ENCODE assay signal across 23 cellular contexts in genomic region chr2:102359527-102359926, GRCh38. TPM values are rescaled to one million over a fixed set of nuclear protein-coding genes. Genes with fewer than 3 reads are reported as not detected.
A peak's percentile ranks its signal among the peaks of the same experiment; 100 is the strongest.
DNase-seq lines count a peak whose midpoint lies in the region; ATAC-seq, FAIRE-seq and TF ChIP-seq lines count a peak whose summit lies in the region.
"Had no signal": no experiment of that assay in that cellular context is flagged by ENCODE, and none has a peak within 500 bp of the region (broad histone marks: within the 10 kb centered on the region; RNA-seq: fewer than 3 reads in every experiment).

No MANE protein-coding gene starts in this region.

- H2BK15ac ChIP-seq in neuronal stem cell (ENCODE audit: low read length), result no peak overlapping the region

- peaks cover 41% of the 10 kb centered on the region for H3K36me3 Mint-ChIP-seq in stimulated activated effector memory CD8-positive, alpha-beta T cell treated with anti-CD3 and anti-CD28 coated beads, Interleukin-12 subunit alpha, Interleukin-12 subunit beta, amount 100 ng/mL, for 72 hours

- H3K18ac ChIP-seq in neuronal stem cell (ENCODE audit: low read length), result no peak overlapping the region

- H3K79me1 ChIP-seq in neuronal stem cell (ENCODE audit: low read depth, low read length), result peaks cover 2% of the 10 kb centered on the region

- no peak overlapping the region for H3K4me2 ChIP-seq in HepG2 (ENCODE audit: low read depth, low read length)
- H3K4me2 ChIP-seq in neuronal stem cell (ENCODE audit: insufficient read depth, low read length, poor library complexity, severe bottlenecking), result no peak overlapping the region
- H3K4me2 ChIP-seq: GM23338, KMS-11 had no signal

- ATAC-seq in HepG2 (no peak), right lobe of liver (no peak), RWPE2 (ENCODE audit: low read depth) (peak; percentile 37; the same call in 1 of the 3 replicates), GM19467 (IDR thresholded peaks at IDR 0.05; ENCODE audit: unreplicated experiment) (no peak)
- no peak for ATAC-seq in stimulated activated effector memory CD8-positive, alpha-beta T cell treated with anti-CD3 and anti-CD28 coated beads, Interleukin-12 subunit alpha, Interleukin-12 subunit beta, amount 100 ng/mL, for 72 hours
- ATAC-seq: GM23338 had no signal

- no peak overlapping the region for H4K91ac ChIP-seq in neuronal stem cell (ENCODE audit: low read depth, low read length, poor library complexity)

- no peak overlapping the region for H2BK120ac ChIP-seq in neuronal stem cell (ENCODE audit: low read depth, low read length)

- no peak overlapping the region for H2AFZ ChIP-seq in HepG2 (ENCODE audit: low read length)
- H2AFZ ChIP-seq in neuronal stem cell (ENCODE audit: low read length), result no peak overlapping the region
- H2AFZ ChIP-seq: GM23338, hepatocyte had no signal

- H3K9me3 ChIP-seq in HepG2 (ENCODE audit: low read length), result no peaks in the 10 kb centered on the region
- H3K9me3 ChIP-seq in right lobe of liver, result no peaks in the 10 kb centered on the region
- H3K9me3 ChIP-seq in RWPE2 (ENCODE audit: severe bottlenecking), result no peaks in the 10 kb centered on the region
- H3K9me3 ChIP-seq in neuronal stem cell (replicated peaks in 1 of 2; ENCODE audit: control insufficient read depth in 2 of 2, insufficient read depth in 1 of 2, low read depth in 1 of 2, low read length in 2 of 2), result no peaks in the 10 kb centered on the region

- H3K4me1 ChIP-seq in HepG2 (ENCODE audit: insufficient read depth, low read length) (peaks cover 10% of the 10 kb centered on the region), right lobe of liver (peaks cover 0 to 7% (median 0%) of the 10 kb centered on the region in 4 donors), RWPE2 (ENCODE audit: insufficient read depth, poor library complexity, severe bottlenecking) (peaks cover 4% of the 10 kb centered on the region), neuronal stem cell (ENCODE audit: control insufficient read depth in 2 of 2, insufficient read depth in 1 of 2, low read depth in 1 of 2, low read length in 2 of 2) (no peaks in the 10 kb centered on the region)

- H3K36me3 ChIP-seq in HepG2 (replicated peaks in 1 of 2; ENCODE audit: control insufficient read depth in 1 of 2, insufficient read depth in 2 of 2, low read length in 2 of 2), result no peaks in the 10 kb centered on the region
- H3K36me3 ChIP-seq in right lobe of liver, result no peaks in the 10 kb centered on the region
- H3K36me3 ChIP-seq in RWPE2 (ENCODE audit: low read depth), result no peaks in the 10 kb centered on the region
- no peaks in the 10 kb centered on the region for H3K36me3 ChIP-seq in neuronal stem cell (replicated peaks in 1 of 2; ENCODE audit: control insufficient read depth in 2 of 2, insufficient read depth in 2 of 2, low read length in 2 of 2)

- H3K9me3 Mint-ChIP-seq in stimulated activated effector memory CD8-positive, alpha-beta T cell treated with anti-CD3 and anti-CD28 coated beads, Interleukin-12 subunit alpha, Interleukin-12 subunit beta, amount 100 ng/mL, for 72 hours, result peaks cover 3% of the 10 kb centered on the region
- H3K9me3 Mint-ChIP-seq: dendritic cell treated with granulocyte-macrophage colony-stimulating factor and Interleukin-4, amounts not matched to agents 40 ng/mL and 50 ng/mL, for 4 days had no signal

- WGBS in HepG2 (ENCODE audit: low lambda C conversion rate), result 22% methylated on average over 3 of the region's 3 CpGs
- WGBS in right lobe of liver (ENCODE audit: insufficient coverage, low coverage, low lambda C conversion rate, missing lambda C conversion rate), result 80% methylated on average over 3 of the region's 3 CpGs
- no CpG with 5 or more reads among the region's 3 CpGs for WGBS in neuronal stem cell (ENCODE audit: extremely low coverage in 2 of 2, insufficient read length in 2 of 2, insufficient replicate concordance in 1 of 2), 2 donors

- no peak overlapping the region for H3K23ac ChIP-seq in neuronal stem cell (ENCODE audit: low read depth, low read length, poor library complexity)

- H3K4me3 Mint-ChIP-seq in stimulated activated effector memory CD8-positive, alpha-beta T cell treated with anti-CD3 and anti-CD28 coated beads, Interleukin-12 subunit alpha, Interleukin-12 subunit beta, amount 100 ng/mL, for 72 hours, result peak overlapping the region; percentile 97
- H3K4me3 Mint-ChIP-seq: dendritic cell treated with granulocyte-macrophage colony-stimulating factor and Interleukin-4, amounts not matched to agents 40 ng/mL and 50 ng/mL, for 4 days; GM23338 had no signal

- TF ChIP-seq POLR2A in HepG2 (IDR thresholded peaks at IDR 0.05; ENCODE audit: insufficient read depth in 1 of 2, low read depth in 2 of 2, low read length in 2 of 2), result no peak
- no peak for TF ChIP-seq POLR2A in right lobe of liver (IDR thresholded peaks at IDR 0.05)

- TF ChIP-seq CTCF in HepG2 (CRISPR knock-in tag; IDR thresholded peaks at IDR 0.05) (no peak), right lobe of liver (IDR thresholded peaks at IDR 0.05) (no peak), RWPE2 (IDR thresholded peaks at IDR 0.05; ENCODE audit: poor library complexity, severe bottlenecking) (no peak), choroid plexus epithelial cell (conservative IDR thresholded peaks at IDR 0.05; ENCODE audit: low read depth, low read length) (no peak)

- DNase-seq in HepG2 (ENCODE audit: low spot score) (no peak), right lobe of liver (no peak), RWPE2 (ENCODE audit: low spot score) (no peak), choroid plexus epithelial cell (ENCODE audit: low read depth) (peak; percentile 42), neuronal stem cell (ENCODE audit: low spot score) (no peak)
- no peak for DNase-seq in stimulated activated effector memory CD8-positive, alpha-beta T cell treated with anti-CD3 and anti-CD28 coated beads, Interleukin-12 subunit alpha, Interleukin-12 subunit beta, amount 100 ng/mL, for 72 hours (ENCODE audit: low spot score in 2 of 2)
- DNase-seq in activated CD8-positive, alpha-beta memory T cell treated with anti-CD3 and anti-CD28 coated beads for 24 hours, result no peak
- DNase-seq: DMS79; foreskin melanocyte; NCI-H2029 treated with DMSO at 0.1 percent for 48 hours; NK-92 treated with Interleukin-12 subunit alpha and Interleukin-12 subunit beta, amount 100 ng/mL, for 24 hours; RPMI8226; stimulated activated CD4-positive, alpha-beta T cell treated with anti-CD3 and anti-CD28 coated beads, Interleukin-4, amount 100 ng/mL, for 4 hours had no signal

- no peaks in the 10 kb centered on the region for H3K79me2 ChIP-seq in HepG2 (ENCODE audit: insufficient read depth, low read length)
- H3K79me2 ChIP-seq: hepatocyte had no signal

- no peak overlapping the region for H3K27ac Mint-ChIP-seq in stimulated activated effector memory CD8-positive, alpha-beta T cell treated with anti-CD3 and anti-CD28 coated beads, Interleukin-12 subunit alpha, Interleukin-12 subunit beta, amount 100 ng/mL, for 72 hours
- H3K27ac Mint-ChIP-seq: dendritic cell treated with granulocyte-macrophage colony-stimulating factor and Interleukin-4, amounts not matched to agents 40 ng/mL and 50 ng/mL, for 4 days; GM23338 had no signal

- no peak overlapping the region for H2AK5ac ChIP-seq in neuronal stem cell (ENCODE audit: low read depth, low read length)

- H3K27me3 ChIP-seq in HepG2 (ENCODE audit: control insufficient read depth in 1 of 2, insufficient read depth in 2 of 2, low read length in 2 of 2), result peaks cover 2 to 18% of the 10 kb centered on the region in 2 experiments; a peak in 4 of 5 replicates
- H3K27me3 ChIP-seq in right lobe of liver, result no peaks in the 10 kb centered on the region
- no peaks in the 10 kb centered on the region for H3K27me3 ChIP-seq in RWPE2 (ENCODE audit: insufficient read depth, poor library complexity, severe bottlenecking)
- H3K27me3 ChIP-seq in neuronal stem cell (ENCODE audit: control insufficient read depth in 3 of 3, insufficient read depth in 3 of 3, low read depth in 1 of 3, low read length in 3 of 3), result peaks cover 0 to 22% (median 12%) of the 10 kb centered on the region in 3 experiments

- H2BK12ac ChIP-seq in neuronal stem cell (ENCODE audit: low read length), result no peak overlapping the region

- in situ Hi-C loops in HepG2 (cut with HindIII; ENCODE audit: extremely low pct_ligation_motif_present, low pct_unique_long_range_greater_than_20kb), result loop anchor here (5.0 to 10.0 kb wide), 2 partner anchors 107 to 365 kb away; partner anchors contain the start of gene IL1R2

- H3K4me1 Mint-ChIP-seq in stimulated activated effector memory CD8-positive, alpha-beta T cell treated with anti-CD3 and anti-CD28 coated beads, Interleukin-12 subunit alpha, Interleukin-12 subunit beta, amount 100 ng/mL, for 72 hours, result peaks cover 73% of the 10 kb centered on the region

- H2BK5ac ChIP-seq in neuronal stem cell (ENCODE audit: low read length), result no peak overlapping the region

- H3K27ac ChIP-seq in HepG2 (ENCODE audit: extremely low read length, insufficient read depth, low read length) (no peak overlapping the region), right lobe of liver (no peak overlapping the region), RWPE2 (ENCODE audit: poor library complexity, severe bottlenecking) (no peak overlapping the region), neuronal stem cell (replicated peaks; ENCODE audit: low read length) (no peak overlapping the region)
- H3K27ac ChIP-seq: hepatocyte, KMS-11 had no signal

- POLR2A ChIA-PET in HepG2 (lab: Yijun Ruan, JAX), result no interaction called here

- no peaks in the 10 kb centered on the region for H4K20me1 ChIP-seq in HepG2 (ENCODE audit: insufficient read depth, low read length)

- CTCF ChIA-PET in HepG2 (lab: Yijun Ruan, JAX; ENCODE audit: low intra/inter-chr PET ratio, low total read pairs), result no interaction called here

- no peak for TF ChIP-seq RAD21 in HepG2 (CRISPR knock-in tag; IDR thresholded peaks at IDR 0.05)

- no peak for FAIRE-seq in HepG2 (lab: Jason Lieb, UNC)
- FAIRE-seq: endothelial cell of umbilical vein, GM12892, islet of Langerhans, TTC549 had no signal

- H3K14ac ChIP-seq in neuronal stem cell (ENCODE audit: low read length), result no peak overlapping the region

- intact Hi-C loops in HepG2 (cut with micrococcal nuclease; ENCODE audit: unreplicated experiment), result loop anchor here (5.0 to 10.0 kb wide), 3 partner anchors 332 to 475 kb away; no protein-coding TSS in a partner anchor
- intact Hi-C loops in right lobe of liver (cut with DNase I), result no loop called here

- no peak overlapping the region for H3K4ac ChIP-seq in neuronal stem cell (ENCODE audit: low read length)

- BruUV-seq in HepG2 (replicated peaks; lab: Mats Ljungman, UMichigan), result no TSS peak

- no peak for TF ChIP-seq EP300 in HepG2 (IDR thresholded peaks at IDR 0.05; ENCODE audit: low read depth in 2 of 2, low read length in 2 of 2)
- no peak for TF ChIP-seq EP300 in HepG2 (CRISPR knock-in tag; IDR thresholded peaks at IDR 0.05; ENCODE audit: borderline replicate concordance)

- no peak overlapping the region for H3K9ac ChIP-seq in HepG2 (ENCODE audit: insufficient read depth, low read depth, low read length)
- no peak overlapping the region for H3K9ac ChIP-seq in neuronal stem cell (ENCODE audit: low read depth, low read length, poor library complexity)
- H3K9ac ChIP-seq: KMS-11 had no signal

- H3K4me3 ChIP-seq in HepG2 (replicated peaks in 1 of 3; ENCODE audit: insufficient read depth in 1 of 3, low read depth in 2 of 3, low read length in 3 of 3) (no peak overlapping the region), right lobe of liver (no peak overlapping the region), RWPE2 (ENCODE audit: severe bottlenecking) (no peak overlapping the region), choroid plexus epithelial cell (ENCODE audit: low read depth, low read length) (no peak overlapping the region), neuronal stem cell (ENCODE audit: low read length in 2 of 2) (no peak overlapping the region)
- H3K4me3 ChIP-seq: GM23338, hepatocyte, lung had no signal

- no peak overlapping the region for H4K8ac ChIP-seq in neuronal stem cell (ENCODE audit: low read depth, low read length)

RNA-seq across cellular contexts. Expression of gene IL18R1, which starts 3.9 kb away (rescaled TPM):
- total RNA-seq in HepG2 (2016; rRNA removed; fragmentation: Illumina TruSeq; extraction: Trizol), result 0.04 TPM in 1 of 2 replicates, not detected in the other
- not detected in 2 replicates for total RNA-seq in HepG2 (2016; cell fraction: cytosol; rRNA removed; fragmentation: Illumina TruSeq; extraction: Trizol; ENCODE audit: low read depth)
- 0.28 TPM in 1 of 2 replicates, not detected in the other for total RNA-seq in HepG2 (2016; cell fraction: insoluble cytoplasmic fraction; rRNA removed; fragmentation: Illumina TruSeq; extraction: Trizol)
- total RNA-seq in HepG2 (2016; cell fraction: membrane; rRNA removed; fragmentation: Illumina TruSeq; extraction: Trizol), result 0.09 TPM in 1 of 2 replicates, not detected in the other
- 0.25 TPM in 1 of 2 replicates, not detected in the other for total RNA-seq in HepG2 (2016; cell fraction: nucleus; rRNA removed; fragmentation: Illumina TruSeq; extraction: Trizol)
- polyA plus RNA-seq in HepG2 (2011; rRNA removed), result 0.01 and 0.08 TPM in 2 replicates
- 0.09 TPM in 2 replicates for polyA plus RNA-seq in HepG2 (2011; cell fraction: cytosol; rRNA removed)
- 0.17 TPM in 1 of 2 replicates, not detected in the other for polyA plus RNA-seq in HepG2 (2011; cell fraction: nucleus; rRNA removed)
- 0.20 TPM in 1 of 2 replicates, not detected in the other for polyA plus RNA-seq in HepG2 (2012)
- 0.05 TPM in 1 of 2 replicates, not detected in the other for polyA plus RNA-seq in HepG2 (2016; cell fraction: cytosol; fragmentation: Illumina TruSeq; extraction: Trizol; ENCODE audit: low read depth)
- polyA plus RNA-seq in HepG2 (2016; cell fraction: insoluble cytoplasmic fraction; fragmentation: Illumina TruSeq; extraction: Trizol; ENCODE audit: low read depth), result 0.35 TPM in 1 of 2 replicates, not detected in the other
- 0.15 TPM in 1 of 2 replicates, not detected in the other for polyA plus RNA-seq in HepG2 (2016; cell fraction: membrane; fragmentation: Illumina TruSeq; extraction: Trizol; ENCODE audit: low read depth)
- 0.79 TPM in 1 of 2 replicates, not detected in the other for polyA plus RNA-seq in HepG2 (2016; cell fraction: nucleus; fragmentation: Illumina TruSeq; extraction: Trizol; ENCODE audit: insufficient read depth, low read depth)
- 0.20 and 1.2 TPM in 2 replicates for polyA minus RNA-seq in HepG2 (2011; rRNA and poly(A)+ RNA removed; ENCODE audit: low replicate concordance)
- not detected in 2 replicates for polyA minus RNA-seq in HepG2 (2011; cell fraction: cytosol; rRNA and poly(A)+ RNA removed)
- polyA minus RNA-seq in HepG2 (2011; cell fraction: nucleus; rRNA and poly(A)+ RNA removed), result 0.12 and 1.4 TPM in 2 replicates
- 10 to 100 TPM in 2 of 6 experiments, 1 to 10 TPM in 4; 5.5 to 11.2 (median 8.1) TPM for total RNA-seq in right lobe of liver
- 0.01 TPM for polyA plus RNA-seq in neuronal stem cell (2013, experiment 1 of 2)
- 0.03 TPM for polyA plus RNA-seq in neuronal stem cell (2013, experiment 2 of 2)

RNA-seq across cellular contexts. Expression of gene IL1RL1, which starts 48.2 kb away (rescaled TPM):
- total RNA-seq in HepG2 (2016; rRNA removed; fragmentation: Illumina TruSeq; extraction: Trizol), result 0.02 and 0.06 TPM in 2 replicates
- not detected in 2 replicates for total RNA-seq in HepG2 (2016; cell fraction: cytosol; rRNA removed; fragmentation: Illumina TruSeq; extraction: Trizol; ENCODE audit: low read depth)
- total RNA-seq in HepG2 (2016; cell fraction: insoluble cytoplasmic fraction; rRNA removed; fragmentation: Illumina TruSeq; extraction: Trizol), result not detected in 2 replicates
- total RNA-seq in HepG2 (2016; cell fraction: membrane; rRNA removed; fragmentation: Illumina TruSeq; extraction: Trizol), result not detected in 2 replicates
- total RNA-seq in HepG2 (2016; cell fraction: nucleus; rRNA removed; fragmentation: Illumina TruSeq; extraction: Trizol), result not detected in 2 replicates
- polyA plus RNA-seq in HepG2 (2011; rRNA removed), result 0.03 and 0.04 TPM in 2 replicates
- 0.03 TPM in 1 of 2 replicates, not detected in the other for polyA plus RNA-seq in HepG2 (2011; cell fraction: cytosol; rRNA removed)
- 0.07 TPM in 1 of 2 replicates, not detected in the other for polyA plus RNA-seq in HepG2 (2011; cell fraction: nucleus; rRNA removed)
- not detected in 2 replicates for polyA plus RNA-seq in HepG2 (2012)
- polyA plus RNA-seq in HepG2 (2016; cell fraction: cytosol; fragmentation: Illumina TruSeq; extraction: Trizol; ENCODE audit: low read depth), result 0.09 TPM in 1 of 2 replicates, not detected in the other
- not detected in 2 replicates for polyA plus RNA-seq in HepG2 (2016; cell fraction: insoluble cytoplasmic fraction; fragmentation: Illumina TruSeq; extraction: Trizol; ENCODE audit: low read depth)
- not detected in 2 replicates for polyA plus RNA-seq in HepG2 (2016; cell fraction: membrane; fragmentation: Illumina TruSeq; extraction: Trizol; ENCODE audit: low read depth)
- polyA plus RNA-seq in HepG2 (2016; cell fraction: nucleus; fragmentation: Illumina TruSeq; extraction: Trizol; ENCODE audit: insufficient read depth, low read depth), result not detected in 2 replicates
- polyA minus RNA-seq in HepG2 (2011; rRNA and poly(A)+ RNA removed; ENCODE audit: low replicate concordance), result 0.72 TPM in 1 of 2 replicates, not detected in the other
- not detected in 2 replicates for polyA minus RNA-seq in HepG2 (2011; cell fraction: cytosol; rRNA and poly(A)+ RNA removed)
- polyA minus RNA-seq in HepG2 (2011; cell fraction: nucleus; rRNA and poly(A)+ RNA removed), result 0.12 and 0.13 TPM in 2 replicates
- 10 to 100 TPM in 2 of 6 experiments, 1 to 10 TPM in 4; 2.0 to 18.0 (median 4.2) TPM for total RNA-seq in right lobe of liver
- not detected for polyA plus RNA-seq in neuronal stem cell (2013, experiment 1 of 2)
- not detected for polyA plus RNA-seq in neuronal stem cell (2013, experiment 2 of 2)
- total RNA-seq: GM23338 had no signal
- polyA plus RNA-seq: GM23338 had no signal
